Comparison of ENCODE assay signal across 1 cellular context in the genomic region with DNA sequence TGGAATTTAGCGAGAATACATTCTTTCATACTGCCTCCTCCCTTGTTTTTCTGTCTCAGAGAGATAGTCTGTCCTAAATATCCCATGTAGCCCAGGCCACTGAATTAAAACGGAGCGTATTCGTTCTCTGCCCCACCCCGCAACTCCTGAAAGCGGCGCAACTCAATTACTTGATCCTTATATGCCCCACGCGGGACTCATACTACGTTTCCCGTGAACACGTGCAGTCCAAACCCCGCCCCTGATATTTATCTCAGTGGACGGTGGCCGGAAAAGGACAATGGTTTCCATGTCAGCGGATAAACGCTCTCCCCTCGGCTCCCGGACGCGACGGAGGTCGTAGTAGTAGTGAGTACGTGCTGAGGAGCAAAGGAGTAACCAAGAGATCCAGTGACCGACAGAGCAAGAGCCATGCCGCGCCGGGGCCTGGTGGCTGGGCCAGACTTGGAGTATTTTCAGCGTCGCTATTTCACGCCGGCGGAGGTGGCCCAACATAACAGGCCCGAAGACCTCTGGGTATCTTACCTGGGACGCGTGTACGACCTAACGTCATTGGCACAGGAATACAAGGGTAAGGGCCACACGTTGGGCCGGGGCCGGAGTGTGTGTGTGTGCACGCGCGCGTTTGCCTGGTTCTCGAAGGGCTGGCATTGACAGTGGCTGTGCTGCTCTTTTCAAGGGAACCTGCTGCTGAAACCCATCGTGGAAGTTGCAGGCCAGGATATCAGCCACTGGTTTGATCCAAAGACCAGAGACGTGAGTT.
TF ChIP-seq lines count a peak whose summit lies in the region.

A gene with protein sequence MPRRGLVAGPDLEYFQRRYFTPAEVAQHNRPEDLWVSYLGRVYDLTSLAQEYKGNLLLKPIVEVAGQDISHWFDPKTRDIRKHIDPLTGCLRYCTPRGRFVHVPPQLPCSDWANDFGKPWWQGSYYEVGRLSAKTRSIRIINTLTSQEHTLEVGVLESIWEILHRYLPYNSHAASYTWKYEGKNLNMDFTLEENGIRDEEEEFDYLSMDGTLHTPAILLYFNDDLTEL (plus strand): TSS at position 280 of the 763 bp plus-strand sequence. CDS start 132 bp downstream, at position 412.

TF ChIP-seq in GM12878, 131 proteins besides CTCF, POLR2A, EP300 and RAD21 (continued from another document and continues in another):
- TF ChIP-seq, protein P1, sequence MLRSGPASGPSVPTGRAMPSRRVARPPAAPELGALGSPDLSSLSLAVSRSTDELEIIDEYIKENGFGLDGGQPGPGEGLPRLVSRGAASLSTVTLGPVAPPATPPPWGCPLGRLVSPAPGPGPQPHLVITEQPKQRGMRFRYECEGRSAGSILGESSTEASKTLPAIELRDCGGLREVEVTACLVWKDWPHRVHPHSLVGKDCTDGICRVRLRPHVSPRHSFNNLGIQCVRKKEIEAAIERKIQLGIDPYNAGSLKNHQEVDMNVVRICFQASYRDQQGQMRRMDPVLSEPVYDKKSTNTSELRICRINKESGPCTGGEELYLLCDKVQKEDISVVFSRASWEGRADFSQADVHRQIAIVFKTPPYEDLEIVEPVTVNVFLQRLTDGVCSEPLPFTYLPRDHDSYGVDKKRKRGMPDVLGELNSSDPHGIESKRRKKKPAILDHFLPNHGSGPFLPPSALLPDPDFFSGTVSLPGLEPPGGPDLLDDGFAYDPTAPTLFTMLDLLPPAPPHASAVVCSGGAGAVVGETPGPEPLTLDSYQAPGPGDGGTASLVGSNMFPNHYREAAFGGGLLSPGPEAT (IDR thresholded peaks at IDR 0.05; ENCODE audit: low read depth): peak; percentile 84; the same call in 1 of the 2 replicates
- no peak for TF ChIP-seq NFYA (IDR thresholded peaks at IDR 0.05; ENCODE audit: borderline replicate concordance, low read depth, low read length)
- TF ChIP-seq CEBPB (IDR thresholded peaks at IDR 0.05; ENCODE audit: borderline replicate concordance in 1 of 2, low read depth in 2 of 2, low read length in 2 of 2): no peak
- no peak for TF ChIP-seq MEF2B (IDR thresholded peaks at IDR 0.05; ENCODE audit: partially characterized antibody, poor library complexity, severe bottlenecking)
- TF ChIP-seq BHLHE40 (IDR thresholded peaks at IDR 0.05; ENCODE audit: borderline replicate concordance in 1 of 2, low read depth in 2 of 2, low read length in 1 of 2): peak; percentile 81 to 87
- TF ChIP-seq, protein P2, sequence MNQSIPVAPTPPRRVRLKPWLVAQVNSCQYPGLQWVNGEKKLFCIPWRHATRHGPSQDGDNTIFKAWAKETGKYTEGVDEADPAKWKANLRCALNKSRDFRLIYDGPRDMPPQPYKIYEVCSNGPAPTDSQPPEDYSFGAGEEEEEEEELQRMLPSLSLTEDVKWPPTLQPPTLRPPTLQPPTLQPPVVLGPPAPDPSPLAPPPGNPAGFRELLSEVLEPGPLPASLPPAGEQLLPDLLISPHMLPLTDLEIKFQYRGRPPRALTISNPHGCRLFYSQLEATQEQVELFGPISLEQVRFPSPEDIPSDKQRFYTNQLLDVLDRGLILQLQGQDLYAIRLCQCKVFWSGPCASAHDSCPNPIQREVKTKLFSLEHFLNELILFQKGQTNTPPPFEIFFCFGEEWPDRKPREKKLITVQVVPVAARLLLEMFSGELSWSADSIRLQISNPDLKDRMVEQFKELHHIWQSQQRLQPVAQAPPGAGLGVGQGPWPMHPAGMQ (IDR thresholded peaks at IDR 0.05; ENCODE audit: borderline replicate concordance): no peak
- TF ChIP-seq, protein P3, sequence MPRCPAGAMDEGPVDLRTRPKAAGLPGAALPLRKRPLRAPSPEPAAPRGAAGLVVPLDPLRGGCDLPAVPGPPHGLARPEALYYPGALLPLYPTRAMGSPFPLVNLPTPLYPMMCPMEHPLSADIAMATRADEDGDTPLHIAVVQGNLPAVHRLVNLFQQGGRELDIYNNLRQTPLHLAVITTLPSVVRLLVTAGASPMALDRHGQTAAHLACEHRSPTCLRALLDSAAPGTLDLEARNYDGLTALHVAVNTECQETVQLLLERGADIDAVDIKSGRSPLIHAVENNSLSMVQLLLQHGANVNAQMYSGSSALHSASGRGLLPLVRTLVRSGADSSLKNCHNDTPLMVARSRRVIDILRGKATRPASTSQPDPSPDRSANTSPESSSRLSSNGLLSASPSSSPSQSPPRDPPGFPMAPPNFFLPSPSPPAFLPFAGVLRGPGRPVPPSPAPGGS (IDR thresholded peaks at IDR 0.05; ENCODE audit: borderline replicate concordance, insufficient read depth, low read depth, low read length, poor library complexity, severe bottlenecking): no peak
- TF ChIP-seq NFXL1 (IDR thresholded peaks at IDR 0.05; ENCODE audit: borderline replicate concordance): no peak
- TF ChIP-seq, protein P4, sequence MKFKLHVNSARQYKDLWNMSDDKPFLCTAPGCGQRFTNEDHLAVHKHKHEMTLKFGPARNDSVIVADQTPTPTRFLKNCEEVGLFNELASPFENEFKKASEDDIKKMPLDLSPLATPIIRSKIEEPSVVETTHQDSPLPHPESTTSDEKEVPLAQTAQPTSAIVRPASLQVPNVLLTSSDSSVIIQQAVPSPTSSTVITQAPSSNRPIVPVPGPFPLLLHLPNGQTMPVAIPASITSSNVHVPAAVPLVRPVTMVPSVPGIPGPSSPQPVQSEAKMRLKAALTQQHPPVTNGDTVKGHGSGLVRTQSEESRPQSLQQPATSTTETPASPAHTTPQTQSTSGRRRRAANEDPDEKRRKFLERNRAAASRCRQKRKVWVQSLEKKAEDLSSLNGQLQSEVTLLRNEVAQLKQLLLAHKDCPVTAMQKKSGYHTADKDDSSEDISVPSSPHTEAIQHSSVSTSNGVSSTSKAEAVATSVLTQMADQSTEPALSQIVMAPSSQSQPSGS (IDR thresholded peaks at IDR 0.05; ENCODE audit: low read length): no peak
- TF ChIP-seq ZNF622 (IDR thresholded peaks at IDR 0.05): no peak
- TF ChIP-seq, protein P5, sequence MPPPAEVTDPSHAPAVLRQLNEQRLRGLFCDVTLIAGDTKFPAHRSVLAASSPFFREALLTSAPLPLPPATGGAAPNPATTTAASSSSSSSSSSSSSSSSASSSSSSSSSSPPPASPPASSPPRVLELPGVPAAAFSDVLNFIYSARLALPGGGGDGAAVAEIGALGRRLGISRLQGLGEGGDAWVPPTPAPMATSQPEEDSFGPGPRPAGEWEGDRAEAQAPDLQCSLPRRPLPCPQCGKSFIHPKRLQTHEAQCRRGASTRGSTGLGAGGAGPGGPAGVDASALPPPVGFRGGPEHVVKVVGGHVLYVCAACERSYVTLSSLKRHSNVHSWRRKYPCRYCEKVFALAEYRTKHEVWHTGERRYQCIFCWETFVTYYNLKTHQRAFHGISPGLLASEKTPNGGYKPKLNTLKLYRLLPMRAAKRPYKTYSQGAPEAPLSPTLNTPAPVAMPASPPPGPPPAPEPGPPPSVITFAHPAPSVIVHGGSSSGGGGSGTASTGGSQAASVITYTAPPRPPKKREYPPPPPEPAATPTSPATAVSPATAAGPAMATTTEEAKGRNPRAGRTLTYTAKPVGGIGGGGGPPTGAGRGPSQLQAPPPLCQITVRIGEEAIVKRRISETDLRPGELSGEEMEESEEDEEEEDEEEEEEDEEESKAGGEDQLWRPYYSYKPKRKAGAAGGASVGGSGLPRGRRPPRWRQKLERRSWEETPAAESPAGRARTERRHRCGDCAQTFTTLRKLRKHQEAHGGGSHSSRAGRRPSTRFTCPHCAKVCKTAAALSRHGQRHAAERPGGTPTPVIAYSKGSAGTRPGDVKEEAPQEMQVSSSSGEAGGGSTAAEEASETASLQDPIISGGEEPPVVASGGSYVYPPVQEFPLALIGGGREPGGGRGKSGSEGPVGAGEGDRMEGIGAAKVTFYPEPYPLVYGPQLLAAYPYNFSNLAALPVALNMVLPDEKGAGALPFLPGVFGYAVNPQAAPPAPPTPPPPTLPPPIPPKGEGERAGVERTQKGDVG (CRISPR knock-in tag; IDR thresholded peaks at IDR 0.05): no peak
- TF ChIP-seq MYC (IDR thresholded peaks at IDR 0.05; ENCODE audit: insufficient read depth, insufficient read length, insufficient replicate concordance, low read length, severe bottlenecking): no peak
- TF ChIP-seq TARDBP (IDR thresholded peaks at IDR 0.05; ENCODE audit: borderline replicate concordance): no peak
- no peak for TF ChIP-seq ASH2L (IDR thresholded peaks at IDR 0.05; ENCODE audit: borderline replicate concordance, low read depth)
- TF ChIP-seq, protein P6, sequence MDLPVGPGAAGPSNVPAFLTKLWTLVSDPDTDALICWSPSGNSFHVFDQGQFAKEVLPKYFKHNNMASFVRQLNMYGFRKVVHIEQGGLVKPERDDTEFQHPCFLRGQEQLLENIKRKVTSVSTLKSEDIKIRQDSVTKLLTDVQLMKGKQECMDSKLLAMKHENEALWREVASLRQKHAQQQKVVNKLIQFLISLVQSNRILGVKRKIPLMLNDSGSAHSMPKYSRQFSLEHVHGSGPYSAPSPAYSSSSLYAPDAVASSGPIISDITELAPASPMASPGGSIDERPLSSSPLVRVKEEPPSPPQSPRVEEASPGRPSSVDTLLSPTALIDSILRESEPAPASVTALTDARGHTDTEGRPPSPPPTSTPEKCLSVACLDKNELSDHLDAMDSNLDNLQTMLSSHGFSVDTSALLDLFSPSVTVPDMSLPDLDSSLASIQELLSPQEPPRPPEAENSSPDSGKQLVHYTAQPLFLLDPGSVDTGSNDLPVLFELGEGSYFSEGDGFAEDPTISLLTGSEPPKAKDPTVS (IDR thresholded peaks at IDR 0.05; ENCODE audit: low read depth, low read length): no peak
- TF ChIP-seq, protein P7, sequence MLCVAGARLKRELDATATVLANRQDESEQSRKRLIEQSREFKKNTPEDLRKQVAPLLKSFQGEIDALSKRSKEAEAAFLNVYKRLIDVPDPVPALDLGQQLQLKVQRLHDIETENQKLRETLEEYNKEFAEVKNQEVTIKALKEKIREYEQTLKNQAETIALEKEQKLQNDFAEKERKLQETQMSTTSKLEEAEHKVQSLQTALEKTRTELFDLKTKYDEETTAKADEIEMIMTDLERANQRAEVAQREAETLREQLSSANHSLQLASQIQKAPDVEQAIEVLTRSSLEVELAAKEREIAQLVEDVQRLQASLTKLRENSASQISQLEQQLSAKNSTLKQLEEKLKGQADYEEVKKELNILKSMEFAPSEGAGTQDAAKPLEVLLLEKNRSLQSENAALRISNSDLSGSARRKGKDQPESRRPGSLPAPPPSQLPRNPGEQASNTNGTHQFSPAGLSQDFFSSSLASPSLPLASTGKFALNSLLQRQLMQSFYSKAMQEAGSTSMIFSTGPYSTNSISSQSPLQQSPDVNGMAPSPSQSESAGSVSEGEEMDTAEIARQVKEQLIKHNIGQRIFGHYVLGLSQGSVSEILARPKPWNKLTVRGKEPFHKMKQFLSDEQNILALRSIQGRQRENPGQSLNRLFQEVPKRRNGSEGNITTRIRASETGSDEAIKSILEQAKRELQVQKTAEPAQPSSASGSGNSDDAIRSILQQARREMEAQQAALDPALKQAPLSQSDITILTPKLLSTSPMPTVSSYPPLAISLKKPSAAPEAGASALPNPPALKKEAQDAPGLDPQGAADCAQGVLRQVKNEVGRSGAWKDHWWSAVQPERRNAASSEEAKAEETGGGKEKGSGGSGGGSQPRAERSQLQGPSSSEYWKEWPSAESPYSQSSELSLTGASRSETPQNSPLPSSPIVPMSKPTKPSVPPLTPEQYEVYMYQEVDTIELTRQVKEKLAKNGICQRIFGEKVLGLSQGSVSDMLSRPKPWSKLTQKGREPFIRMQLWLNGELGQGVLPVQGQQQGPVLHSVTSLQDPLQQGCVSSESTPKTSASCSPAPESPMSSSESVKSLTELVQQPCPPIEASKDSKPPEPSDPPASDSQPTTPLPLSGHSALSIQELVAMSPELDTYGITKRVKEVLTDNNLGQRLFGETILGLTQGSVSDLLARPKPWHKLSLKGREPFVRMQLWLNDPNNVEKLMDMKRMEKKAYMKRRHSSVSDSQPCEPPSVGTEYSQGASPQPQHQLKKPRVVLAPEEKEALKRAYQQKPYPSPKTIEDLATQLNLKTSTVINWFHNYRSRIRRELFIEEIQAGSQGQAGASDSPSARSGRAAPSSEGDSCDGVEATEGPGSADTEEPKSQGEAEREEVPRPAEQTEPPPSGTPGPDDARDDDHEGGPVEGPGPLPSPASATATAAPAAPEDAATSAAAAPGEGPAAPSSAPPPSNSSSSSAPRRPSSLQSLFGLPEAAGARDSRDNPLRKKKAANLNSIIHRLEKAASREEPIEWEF (IDR thresholded peaks at IDR 0.05; ENCODE audit: insufficient replicate concordance, low read depth, low read length): no peak
- TF ChIP-seq MEF2A (IDR thresholded peaks at IDR 0.05; ENCODE audit: insufficient read depth, low read depth, low read length): no peak
- peak; percentile 62 for TF ChIP-seq SMAD1 (IDR thresholded peaks at IDR 0.05; ENCODE audit: low read depth, partially characterized antibody)
- peak; percentile 63; the same call in 1 of the 2 replicates for TF ChIP-seq CREM (IDR thresholded peaks at IDR 0.05; ENCODE audit: low read depth)
- TF ChIP-seq CHD4 (IDR thresholded peaks at IDR 0.05): no peak
- TF ChIP-seq PAX5 (IDR thresholded peaks at IDR 0.05; ENCODE audit: borderline replicate concordance, low read depth, low read length): no peak
- TF ChIP-seq, protein P8, sequence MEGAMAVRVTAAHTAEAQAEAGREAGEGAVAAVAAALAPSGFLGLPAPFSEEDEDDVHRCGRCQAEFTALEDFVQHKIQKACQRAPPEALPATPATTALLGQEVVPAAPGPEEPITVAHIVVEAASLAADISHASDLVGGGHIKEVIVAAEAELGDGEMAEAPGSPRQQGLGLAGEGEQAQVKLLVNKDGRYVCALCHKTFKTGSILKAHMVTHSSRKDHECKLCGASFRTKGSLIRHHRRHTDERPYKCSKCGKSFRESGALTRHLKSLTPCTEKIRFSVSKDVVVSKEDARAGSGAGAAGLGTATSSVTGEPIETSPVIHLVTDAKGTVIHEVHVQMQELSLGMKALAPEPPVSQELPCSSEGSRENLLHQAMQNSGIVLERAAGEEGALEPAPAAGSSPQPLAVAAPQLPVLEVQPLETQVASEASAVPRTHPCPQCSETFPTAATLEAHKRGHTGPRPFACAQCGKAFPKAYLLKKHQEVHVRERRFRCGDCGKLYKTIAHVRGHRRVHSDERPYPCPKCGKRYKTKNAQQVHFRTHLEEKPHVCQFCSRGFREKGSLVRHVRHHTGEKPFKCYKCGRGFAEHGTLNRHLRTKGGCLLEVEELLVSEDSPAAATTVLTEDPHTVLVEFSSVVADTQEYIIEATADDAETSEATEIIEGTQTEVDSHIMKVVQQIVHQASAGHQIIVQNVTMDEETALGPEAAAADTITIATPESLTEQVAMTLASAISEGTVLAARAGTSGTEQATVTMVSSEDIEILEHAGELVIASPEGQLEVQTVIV (IDR thresholded peaks at IDR 0.05; ENCODE audit: borderline replicate concordance, partially characterized antibody): no peak
- TF ChIP-seq, protein P9, sequence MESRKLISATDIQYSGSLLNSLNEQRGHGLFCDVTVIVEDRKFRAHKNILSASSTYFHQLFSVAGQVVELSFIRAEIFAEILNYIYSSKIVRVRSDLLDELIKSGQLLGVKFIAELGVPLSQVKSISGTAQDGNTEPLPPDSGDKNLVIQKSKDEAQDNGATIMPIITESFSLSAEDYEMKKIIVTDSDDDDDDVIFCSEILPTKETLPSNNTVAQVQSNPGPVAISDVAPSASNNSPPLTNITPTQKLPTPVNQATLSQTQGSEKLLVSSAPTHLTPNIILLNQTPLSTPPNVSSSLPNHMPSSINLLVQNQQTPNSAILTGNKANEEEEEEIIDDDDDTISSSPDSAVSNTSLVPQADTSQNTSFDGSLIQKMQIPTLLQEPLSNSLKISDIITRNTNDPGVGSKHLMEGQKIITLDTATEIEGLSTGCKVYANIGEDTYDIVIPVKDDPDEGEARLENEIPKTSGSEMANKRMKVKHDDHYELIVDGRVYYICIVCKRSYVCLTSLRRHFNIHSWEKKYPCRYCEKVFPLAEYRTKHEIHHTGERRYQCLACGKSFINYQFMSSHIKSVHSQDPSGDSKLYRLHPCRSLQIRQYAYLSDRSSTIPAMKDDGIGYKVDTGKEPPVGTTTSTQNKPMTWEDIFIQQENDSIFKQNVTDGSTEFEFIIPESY (IDR thresholded peaks at IDR 0.05): no peak
- TF ChIP-seq HDAC2 (IDR thresholded peaks at IDR 0.05): no peak
- TF ChIP-seq RBBP5 (conservative IDR thresholded peaks at IDR 0.05): no peak
- TF ChIP-seq BRCA1 (IDR thresholded peaks at IDR 0.05; ENCODE audit: low read depth, low read length): no peak
- no peak for TF ChIP-seq TCF12 (IDR thresholded peaks at IDR 0.05; ENCODE audit: low read depth, low read length)
